In the genomic region with DNA sequence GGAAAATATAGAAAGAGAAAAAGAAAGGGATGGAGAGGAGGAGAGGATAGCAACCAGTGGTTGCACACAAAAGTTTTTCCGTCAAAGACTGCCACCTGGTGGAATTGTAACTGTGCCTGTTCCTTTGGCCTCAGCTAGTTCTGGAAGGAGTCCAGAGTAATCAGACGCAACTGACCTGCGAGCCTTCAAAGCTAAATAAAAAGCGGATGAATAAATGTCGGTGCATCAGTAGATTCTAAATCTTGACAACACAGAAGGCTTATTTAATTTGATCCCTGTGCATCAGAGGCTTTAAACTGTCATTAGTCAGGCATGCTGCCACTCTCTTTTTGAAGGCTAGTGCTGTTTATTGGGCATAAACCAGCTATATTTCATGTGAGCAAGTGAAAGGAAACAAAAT, we compare ENCODE assay signal across 8 cellular contexts.
A peak's percentile ranks its signal among the peaks of the same experiment; 100 is the strongest.
DNase-seq lines count a peak whose midpoint lies in the region; ATAC-seq and TF ChIP-seq lines count a peak whose summit lies in the region.

No MANE protein-coding gene starts in this region.

- H3K27ac ChIP-seq in SK-N-SH (ENCODE audit: low read depth in 2 of 2, low read length in 1 of 2) (no peak overlapping the region), coronary artery (no peak overlapping the region)

- POLR2A ChIA-PET in AG04449 (lab: Yijun Ruan, JAX) = no interaction called here
- POLR2A ChIA-PET in SK-N-SH (lab: Yijun Ruan, JAX) = interaction anchor here (0.7 kb wide), 1 partner anchor 116 kb away, joined by 3 read pairs; no protein-coding TSS in a partner anchor

- no peaks in the 10 kb centered on the region for H3K9me2 ChIP-seq in SK-N-SH

- no peaks in the 10 kb centered on the region for H3K27me3 ChIP-seq in SK-N-SH (ENCODE audit: insufficient read depth)

- peaks cover 37% of the 10 kb centered on the region for H3K4me1 Mint-ChIP-seq in mesothelial cell of epicardium

- peak; percentile 91 for TF ChIP-seq RAD21 in SK-N-SH (IDR thresholded peaks at IDR 0.05; ENCODE audit: low read length)

- no peaks in the 10 kb centered on the region for H4K20me1 ChIP-seq in SK-N-SH (ENCODE audit: insufficient read depth)

- no peak overlapping the region for H3K4me3 Mint-ChIP-seq in mesothelial cell of epicardium

- H3K9me3 Mint-ChIP-seq in mesothelial cell of epicardium = peaks cover 4% of the 10 kb centered on the region

- H3K9ac ChIP-seq in SK-N-SH = no peak overlapping the region

- ATAC-seq in HG02678 (IDR thresholded peaks at IDR 0.05; ENCODE audit: unreplicated experiment) = peak; percentile 88

- no peaks in the 10 kb centered on the region for H3K36me3 ChIP-seq in SK-N-SH (replicated peaks in 1 of 2; ENCODE audit: control insufficient read depth in 1 of 2, insufficient read depth in 2 of 2, low read length in 1 of 2)

- H3K4me3 ChIP-seq in AG04449 (ENCODE audit: low read depth, low read length) (no peak overlapping the region), SK-N-SH (ENCODE audit: low read depth in 2 of 2, low read length in 1 of 2) (peak overlapping the region in 1 of 2 experiments; percentile 14; a peak in 1 of 4 replicates), coronary artery (no peak overlapping the region)

- WGBS in SK-N-SH (ENCODE audit: low lambda C conversion rate) = 1% methylated on average over 5 of the region's 5 CpGs

- H3K27ac Mint-ChIP-seq in mesothelial cell of epicardium = no peak overlapping the region

- H3K9me3 ChIP-seq in SK-N-SH = no peaks in the 10 kb centered on the region

- H3K79me2 ChIP-seq in SK-N-SH (ENCODE audit: insufficient read depth) = no peaks in the 10 kb centered on the region; the same call in 1 of the 2 replicates

- DNase-seq in AG04449 (ENCODE audit: low read depth, low spot score) (no peak), NCI-H1048 (lab: John Stamatoyannopoulos, UW) (peak; percentile 23), SK-N-SH (peak; percentile 72), coronary artery (ENCODE audit: low spot score) (no peak), mesothelial cell of epicardium (ENCODE audit: low spot score in 2 of 2, unreplicated experiment in 2 of 2) (peak in 1 of 2 experiments; percentile 62), NK-92 (lab: John Stamatoyannopoulos, UW; ENCODE audit: unreplicated experiment) (no peak)

- no peak overlapping the region for H3K4me2 ChIP-seq in SK-N-SH

- TF ChIP-seq EP300 in SK-N-SH (IDR thresholded peaks at IDR 0.05; ENCODE audit: borderline replicate concordance in 1 of 2, low read depth in 1 of 2, low read length in 1 of 2) = peak in 1 of 2 experiments; percentile 95; a peak in 2 of 4 replicates

- CTCF ChIA-PET in AG04449 (lab: Yijun Ruan, JAX) (no interaction called here), SK-N-SH (lab: Yijun Ruan, JAX) (interaction anchor here (0.6 to 1.6 kb wide), 24 partner anchors 10 to 1554 kb away, joined by 3 to 9 read pairs (median 3); no protein-coding TSS in a partner anchor)

- peak; percentile 28 for TF ChIP-seq CTCF in AG04449 (IDR thresholded peaks at IDR 0.05; ENCODE audit: insufficient read depth, low read length, missing control alignments)
- peak; percentile 61 for TF ChIP-seq CTCF in GM12874 (IDR thresholded peaks at IDR 0.05; ENCODE audit: insufficient read depth, low read depth, low read length)
- TF ChIP-seq CTCF in SK-N-SH (IDR thresholded peaks at IDR 0.05) = peak; percentile 80
- peak; percentile 17 for TF ChIP-seq CTCF in coronary artery (IDR thresholded peaks at IDR 0.05)
- peak; percentile 48 for TF ChIP-seq CTCF in mesothelial cell of epicardium (IDR thresholded peaks at IDR 0.05; ENCODE audit: unreplicated experiment)

- peaks cover 5% of the 10 kb centered on the region for H3K27me3 Mint-ChIP-seq in mesothelial cell of epicardium (ENCODE audit: low read depth)

- H3F3A ChIP-seq in SK-N-SH (replicated peaks; ENCODE audit: insufficient read depth) = no peaks in the 10 kb centered on the region

- H2AFZ ChIP-seq in SK-N-SH (ENCODE audit: low read depth) = peak overlapping the region; percentile 57; the same call in 1 of the 2 replicates

- H3K36me3 Mint-ChIP-seq in mesothelial cell of epicardium = no peaks in the 10 kb centered on the region

- no peaks in the 10 kb centered on the region; a peak in 1 of 4 replicates for H3K4me1 ChIP-seq in SK-N-SH (ENCODE audit: control insufficient read depth in 1 of 2, insufficient read depth in 2 of 2, low read depth in 1 of 2, low read length in 1 of 2)

TF ChIP-seq in SK-N-SH, 30 proteins besides CTCF, POLR2A, EP300 and RAD21:
- TF ChIP-seq RFX5 (IDR thresholded peaks at IDR 0.05; ENCODE audit: low read length) (peak; percentile 67), SMC3 (IDR thresholded peaks at IDR 0.05; ENCODE audit: low read depth, low read length) (peak; percentile 80), POLR2AphosphoS5 (IDR thresholded peaks at IDR 0.05; ENCODE audit: low read depth, low read length) (no peak), RCOR1 (IDR thresholded peaks at IDR 0.05; ENCODE audit: low read length) (peak; percentile 94), FOSL2 (IDR thresholded peaks at IDR 0.05; ENCODE audit: borderline replicate concordance, low read depth) (no peak), CHD2 (IDR thresholded peaks at IDR 0.05; ENCODE audit: low read length, partially characterized antibody) (peak; percentile 72), NFIC (IDR thresholded peaks at IDR 0.05; ENCODE audit: borderline replicate concordance) (0 out of 2 replicates have a peak, but pooled peaks have one; percentile 11), MXI1 (IDR thresholded peaks at IDR 0.05; ENCODE audit: low read depth, low read length) (peak; percentile 83), GATA2 (CRISPR knock-in tag; IDR thresholded peaks at IDR 0.05) (peak; percentile 85), YY1 (IDR thresholded peaks at IDR 0.05; ENCODE audit: low read depth) (no peak)

Comparison
In these comparisons a context has a peak if more than half of its experiments do, and no peak if none do; other contexts are left out.
1. DNase-seq: peak in NCI-H1048 (single experiment) and SK-N-SH (single experiment); none in AG04449 (single experiment), coronary artery (single experiment) and NK-92 (single experiment).
2. CTCF ChIP-seq: peak in every context shown above with its lines; median percentile 80 in SK-N-SH; 61 in GM12874; 48 in mesothelial cell of epicardium; 28 in AG04449; 17 in coronary artery.